Comparison of ENCODE assay signal across 22 cellular contexts in the genomic region with DNA sequence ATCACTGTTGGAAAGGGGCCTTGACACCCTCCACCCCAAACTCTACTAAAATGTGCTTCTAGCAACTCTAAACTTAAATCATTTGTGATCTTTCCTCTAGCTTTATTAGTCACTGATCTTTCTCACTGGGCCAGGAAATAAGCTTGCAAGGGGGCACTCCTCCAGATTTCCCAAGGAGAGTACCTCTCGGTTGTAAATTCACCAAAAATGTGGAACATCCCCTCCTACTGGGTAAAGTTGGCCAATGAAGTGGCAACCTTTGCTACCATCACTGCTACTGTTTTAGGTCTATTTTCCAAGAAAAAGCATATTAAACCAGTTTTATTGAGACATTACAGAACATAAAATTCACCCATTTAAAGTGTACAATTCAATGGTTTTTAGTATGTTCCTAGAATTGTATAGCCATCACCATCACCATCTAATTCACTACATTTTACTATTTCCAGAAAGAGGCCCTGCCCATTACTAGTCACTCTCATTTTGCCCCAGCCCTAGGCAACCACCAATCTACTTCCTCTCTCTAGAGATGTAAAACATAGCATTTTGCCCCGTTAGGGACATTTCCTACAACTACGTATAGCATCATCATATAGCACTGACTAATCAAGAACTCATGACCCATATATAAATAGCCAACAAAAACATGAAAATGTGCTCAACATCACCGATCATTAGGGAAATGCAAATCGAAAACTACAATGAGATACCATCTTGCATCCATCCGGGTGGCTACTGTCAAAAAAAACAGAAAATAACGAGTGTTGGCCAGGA. TPM values are rescaled to one million over a fixed set of nuclear protein-coding genes. Genes with fewer than 3 reads are reported as not detected.
DNase-seq lines count a peak whose midpoint lies in the region; ATAC-seq and TF ChIP-seq lines count a peak whose summit lies in the region.
"Had no signal": no experiment of that assay in that cellular context is flagged by ENCODE, and none has a peak within 500 bp of the region (broad histone marks: within the 10 kb centered on the region; RNA-seq: fewer than 3 reads in every experiment).

No MANE protein-coding gene starts in this region.

- H3K4me1 Mint-ChIP-seq in activated CD4-positive, alpha-beta T cell treated with anti-CD3 and anti-CD28 coated beads, Interleukin-2, amount 10 ng/mL, durations not matched to agents 7 days and 5 days, result peaks cover 9% of the 10 kb centered on the region
- H3K4me1 Mint-ChIP-seq in T-helper 17 cell, result peaks cover 7% of the 10 kb centered on the region
- H3K4me1 Mint-ChIP-seq in natural killer cell treated with Interleukin-12 subunit alpha and Interleukin-12 subunit beta and Interleukin-15 and Interleukin-18, amount 100 ng/mL, for 72 hours (ENCODE audit: low read depth in 2 of 2), result peaks cover 9 to 11% of the 10 kb centered on the region in 2 donors
- H3K4me1 Mint-ChIP-seq: WTC11 had no signal

- no peak overlapping the region for H3K4me3 ChIP-seq in esophagus muscularis mucosa
- H3K4me3 ChIP-seq: body of pancreas, hepatocyte, K562, smooth muscle cell, transverse colon had no signal

- peak; percentile 19 for DNase-seq in activated CD4-positive, alpha-beta T cell treated with anti-CD3 and anti-CD28 coated beads, Interleukin-2, amount 10 ng/mL, durations not matched to agents 7 days and 5 days
- no peak for DNase-seq in activated CD4-positive, alpha-beta T cell treated with anti-CD3 and anti-CD28 coated beads for 1 hour
- DNase-seq in T-helper 17 cell (no peak), esophagus muscularis mucosa (ENCODE audit: extremely low spot score) (no peak), HuH-7.5 (ENCODE audit: low spot score) (no peak)
- DNase-seq in natural killer cell treated with Interleukin-12 subunit alpha and Interleukin-12 subunit beta and Interleukin-15 and Interleukin-18, amount 100 ng/mL, for 72 hours (ENCODE audit: low spot score), result no peak
- DNase-seq: activated naive CD4-positive, alpha-beta T cell treated with anti-CD3 and anti-CD28 coated beads, Interleukin-2, amount 10 ng/mL, durations not matched to agents 7 days and 5 days; body of pancreas; CD4-positive, CD25-positive, alpha-beta regulatory T cell; DMS79; NCI-H187 treated with DMSO at 0.1 percent for 48 hours; NCI-H748 treated with DMSO at 0.1 percent for 48 hours; occipital lobe; T-helper 1 cell; transverse colon had no signal

- CTCF ChIA-PET in activated CD4-positive, alpha-beta T cell treated with anti-CD3 and anti-CD28 coated beads, Interleukin-2, amount 10 ng/mL, durations not matched to agents 7 days and 5 days (lab: Charles Lee), result no interaction called here

- WGBS in esophagus muscularis mucosa, result 80% methylated on average over 7 of the region's 7 CpGs

- H3K27me3 ChIP-seq in esophagus muscularis mucosa, result no peaks in the 10 kb centered on the region
- H3K27me3 ChIP-seq: body of pancreas, hepatocyte, transverse colon had no signal

- no peak for TF ChIP-seq CTCF in esophagus muscularis mucosa (IDR thresholded peaks at IDR 0.05)

- H3K9me3 Mint-ChIP-seq in activated CD4-positive, alpha-beta T cell treated with anti-CD3 and anti-CD28 coated beads, Interleukin-2, amount 10 ng/mL, durations not matched to agents 7 days and 5 days, result no peaks in the 10 kb centered on the region
- no peaks in the 10 kb centered on the region for H3K9me3 Mint-ChIP-seq in natural killer cell treated with Interleukin-12 subunit alpha and Interleukin-12 subunit beta and Interleukin-15 and Interleukin-18, amount 100 ng/mL, for 72 hours
- H3K9me3 Mint-ChIP-seq: activated naive CD4-positive, alpha-beta T cell treated with anti-CD3 and anti-CD28 coated beads, Interleukin-2, amount 10 ng/mL, durations not matched to agents 7 days and 5 days; CD4-positive, CD25-positive, alpha-beta regulatory T cell; stimulated activated memory B cell treated with anti-CD40 and anti-IgM and Interleukin-4, amounts not matched to agents 10 μg/mL and 1 μg/mL and 100 μg/mL, for 72 hours had no signal

- no peak overlapping the region for H3K4me3 Mint-ChIP-seq in activated CD4-positive, alpha-beta T cell treated with anti-CD3 and anti-CD28 coated beads, Interleukin-2, amount 10 ng/mL, durations not matched to agents 7 days and 5 days
- H3K4me3 Mint-ChIP-seq in T-helper 17 cell, result peak overlapping the region; percentile 52
- H3K4me3 Mint-ChIP-seq in natural killer cell treated with Interleukin-12 subunit alpha and Interleukin-12 subunit beta and Interleukin-15 and Interleukin-18, amount 100 ng/mL, for 72 hours, result peak overlapping the region; percentile 50
- H3K4me3 Mint-ChIP-seq: activated naive CD4-positive, alpha-beta T cell treated with anti-CD3 and anti-CD28 coated beads, Interleukin-2, amount 10 ng/mL, durations not matched to agents 7 days and 5 days; stimulated activated memory B cell treated with anti-CD40 and anti-IgM and Interleukin-4, amounts not matched to agents 10 μg/mL and 1 μg/mL and 100 μg/mL, for 72 hours; WTC11 had no signal

- H3K27ac ChIP-seq in esophagus muscularis mucosa (replicated peaks in 1 of 4), result no peak overlapping the region
- H3K27ac ChIP-seq: body of pancreas, hepatocyte, transverse colon had no signal

- H3K27me3 Mint-ChIP-seq in activated CD4-positive, alpha-beta T cell treated with anti-CD3 and anti-CD28 coated beads, Interleukin-2, amount 10 ng/mL, durations not matched to agents 7 days and 5 days, result peaks cover 13% of the 10 kb centered on the region
- no peaks in the 10 kb centered on the region for H3K27me3 Mint-ChIP-seq in T-helper 17 cell
- H3K27me3 Mint-ChIP-seq in natural killer cell treated with Interleukin-12 subunit alpha and Interleukin-12 subunit beta and Interleukin-15 and Interleukin-18, amount 100 ng/mL, for 72 hours, result peaks cover 0 to 5% of the 10 kb centered on the region in 2 donors
- H3K27me3 Mint-ChIP-seq: CD4-positive, CD25-positive, alpha-beta regulatory T cell had no signal

- no peaks in the 10 kb centered on the region for H3K36me3 ChIP-seq in esophagus muscularis mucosa
- H3K36me3 ChIP-seq: transverse colon had no signal

- no peak for TF ChIP-seq EP300 in esophagus muscularis mucosa (IDR thresholded peaks at IDR 0.05)

- TF ChIP-seq POLR2A in esophagus muscularis mucosa (IDR thresholded peaks at IDR 0.05; ENCODE audit: low read depth), result no peak

- peak overlapping the region; percentile 33 for H3K27ac Mint-ChIP-seq in activated CD4-positive, alpha-beta T cell treated with anti-CD3 and anti-CD28 coated beads, Interleukin-2, amount 10 ng/mL, durations not matched to agents 7 days and 5 days
- peak overlapping the region; percentile 8 for H3K27ac Mint-ChIP-seq in T-helper 17 cell
- H3K27ac Mint-ChIP-seq in natural killer cell treated with Interleukin-12 subunit alpha and Interleukin-12 subunit beta and Interleukin-15 and Interleukin-18, amount 100 ng/mL, for 72 hours, result peak overlapping the region; percentile 9 to 79
- H3K27ac Mint-ChIP-seq: activated naive CD4-positive, alpha-beta T cell treated with anti-CD3 and anti-CD28 coated beads, Interleukin-2, amount 10 ng/mL, durations not matched to agents 7 days and 5 days; stimulated activated memory B cell treated with anti-CD40 and anti-IgM and Interleukin-4, amounts not matched to agents 10 μg/mL and 1 μg/mL and 100 μg/mL, for 72 hours; WTC11 had no signal

- peak; percentile 87 for ATAC-seq in HG03378 (IDR thresholded peaks at IDR 0.05; ENCODE audit: unreplicated experiment)
- peak; percentile 92 for ATAC-seq in T-helper 17 cell
- ATAC-seq in natural killer cell treated with Interleukin-12 subunit alpha and Interleukin-12 subunit beta and Interleukin-15 and Interleukin-18, amount 100 ng/mL, for 72 hours, result peak in 1 of 2 donors; percentile 91
- ATAC-seq in GM18861 (IDR thresholded peaks at IDR 0.05; ENCODE audit: unreplicated experiment), result no peak
- ATAC-seq: body of pancreas; K562; stimulated activated memory B cell treated with anti-CD40 and anti-IgM and Interleukin-4, amounts not matched to agents 10 μg/mL and 1 μg/mL and 100 μg/mL, for 72 hours; WTC11 had no signal

- intact Hi-C loops in esophagus muscularis mucosa (cut with DNase I), result no loop called here

- H3K36me3 Mint-ChIP-seq in activated CD4-positive, alpha-beta T cell treated with anti-CD3 and anti-CD28 coated beads, Interleukin-2, amount 10 ng/mL, durations not matched to agents 7 days and 5 days (ENCODE audit: low read depth), result no peaks in the 10 kb centered on the region
- H3K36me3 Mint-ChIP-seq in T-helper 17 cell (ENCODE audit: low read depth), result no peaks in the 10 kb centered on the region
- no peaks in the 10 kb centered on the region for H3K36me3 Mint-ChIP-seq in natural killer cell treated with Interleukin-12 subunit alpha and Interleukin-12 subunit beta and Interleukin-15 and Interleukin-18, amount 100 ng/mL, for 72 hours
- H3K36me3 Mint-ChIP-seq: activated naive CD4-positive, alpha-beta T cell treated with anti-CD3 and anti-CD28 coated beads, Interleukin-2, amount 10 ng/mL, durations not matched to agents 7 days and 5 days; CD4-positive, CD25-positive, alpha-beta regulatory T cell; stimulated activated memory B cell treated with anti-CD40 and anti-IgM and Interleukin-4, amounts not matched to agents 10 μg/mL and 1 μg/mL and 100 μg/mL, for 72 hours; WTC11 had no signal

- POLR2A ChIA-PET in activated CD4-positive, alpha-beta T cell treated with anti-CD3 and anti-CD28 coated beads, Interleukin-2, amount 10 ng/mL, durations not matched to agents 7 days and 5 days (lab: Charles Lee), result interaction anchor here (0.6 kb wide), 1 partner anchor 137 kb away, joined by 3 read pairs; no protein-coding TSS in a partner anchor

- H3K4me1 ChIP-seq in esophagus muscularis mucosa, result no peaks in the 10 kb centered on the region
- H3K4me1 ChIP-seq: body of pancreas, transverse colon had no signal

- H3K9me3 ChIP-seq in T-helper 17 cell (ENCODE audit: control insufficient read depth, low read length, poor library complexity, severe bottlenecking) (no peaks in the 10 kb centered on the region), esophagus muscularis mucosa (no peaks in the 10 kb centered on the region)
- H3K9me3 ChIP-seq: body of pancreas, transverse colon had no signal

RNA-seq across cellular contexts. Expression of a gene that starts 44.6 kb away (rescaled TPM):
- total RNA-seq in activated CD4-positive, alpha-beta T cell treated with anti-CD3 and anti-CD28 coated beads, Interleukin-2, amount 10 ng/mL, durations not matched to agents 7 days and 5 days, result 10 to 100 TPM; 10.4 to 12.4 TPM
- total RNA-seq in T-helper 17 cell, result 10 to 100 TPM; 11.5 to 12.6 TPM
- 10 to 100 TPM; 11.1 to 23.6 TPM for total RNA-seq in natural killer cell treated with Interleukin-12 subunit alpha and Interleukin-12 subunit beta and Interleukin-15 and Interleukin-18, amount 100 ng/mL, for 72 hours
- 10 to 100 TPM; 35.8 to 72.9 (median 55.7) TPM for total RNA-seq in esophagus muscularis mucosa
